ENCODE assay signal across 12 cellular contexts in genomic region chrX:22686138-22686541, GRCh38.
DNase-seq lines count a peak whose midpoint lies in the region; ATAC-seq and TF ChIP-seq lines count a peak whose summit lies in the region.
"Had no signal": no experiment of that assay in that cellular context is flagged by ENCODE, and none has a peak within 500 bp of the region (broad histone marks: within the 10 kb centered on the region; RNA-seq: fewer than 3 reads in every experiment).

No MANE protein-coding gene starts in this region.

- TF ChIP-seq POLR2A in tibial nerve (IDR thresholded peaks at IDR 0.05) = no peak

- TF ChIP-seq EP300 in tibial nerve (IDR thresholded peaks at IDR 0.05) = peak in 1 of 2 donors; percentile 41

- dilution Hi-C loops in mammary epithelial cell (cut with HindIII; ENCODE audit: low sequenced_read_pairs) = no loop called here

- H3K27ac Mint-ChIP-seq in MCF 10A (ENCODE audit: low read depth, unreplicated experiment) (peak overlapping the region; percentile 39), mesothelial cell of epicardium (no peak overlapping the region)
- H3K27ac Mint-ChIP-seq: activated CD4-positive, alpha-beta memory T cell treated with anti-CD3 and anti-CD28 coated beads, Interleukin-2, amount 10 ng/mL, durations not matched to agents 7 days and 5 days; CD4-positive, alpha-beta memory T cell had no signal

- no peak for TF ChIP-seq CTCF in MCF 10A (IDR thresholded peaks at IDR 0.05; ENCODE audit: unreplicated experiment)
- no peak for TF ChIP-seq CTCF in mammary epithelial cell (conservative IDR thresholded peaks at IDR 0.05 in 1 of 2, IDR thresholded peaks at IDR 0.05 in 1 of 2; ENCODE audit: extremely low read depth in 1 of 2, insufficient read depth in 1 of 2, low read depth in 1 of 2, low read length in 2 of 2)
- TF ChIP-seq CTCF in tibial nerve (IDR thresholded peaks at IDR 0.05) = no peak
- no peak for TF ChIP-seq CTCF in mesothelial cell of epicardium (IDR thresholded peaks at IDR 0.05; ENCODE audit: unreplicated experiment)

- DNase-seq in MCF 10A (ENCODE audit: unreplicated experiment) = peak; percentile 63
- no peak for DNase-seq in mammary epithelial cell
- DNase-seq in RPMI8226 = peak; percentile 27
- DNase-seq in foreskin melanocyte = peak; percentile 2
- peak; percentile 35 to 54 for DNase-seq in tibial nerve (ENCODE audit: low spot score in 2 of 2)
- no peak for DNase-seq in mesothelial cell of epicardium (ENCODE audit: low spot score in 2 of 2, unreplicated experiment in 2 of 2)
- no peak for DNase-seq in NCI-H82 treated with DMSO at 0.1 percent for 48 hours (lab: John Stamatoyannopoulos, UW; ENCODE audit: unreplicated experiment)
- DNase-seq: activated CD4-positive, alpha-beta memory T cell treated with anti-CD3 and anti-CD28 coated beads, Interleukin-2, amount 10 ng/mL, durations not matched to agents 7 days and 5 days; CD4-positive, alpha-beta memory T cell had no signal

- intact Hi-C loops in MCF 10A (cut with micrococcal nuclease) = no loop called here
- intact Hi-C loops in mammary epithelial cell (cut with micrococcal nuclease) = no loop called here

- no peak for ATAC-seq in HG03095 (IDR thresholded peaks at IDR 0.05; ENCODE audit: unreplicated experiment)
- ATAC-seq: K562 had no signal

- H3K4me3 ChIP-seq in mammary epithelial cell (replicated peaks in 1 of 3; ENCODE audit: insufficient read depth in 1 of 3, low read depth in 2 of 3, low read length in 3 of 3) = no peak overlapping the region
- H3K4me3 ChIP-seq in tibial nerve = no peak overlapping the region
- H3K4me3 ChIP-seq: K562, right lobe of liver had no signal

- H3K4me3 Mint-ChIP-seq in MCF 10A (ENCODE audit: unreplicated experiment) (no peak overlapping the region), mesothelial cell of epicardium (no peak overlapping the region)
- H3K4me3 Mint-ChIP-seq: activated CD4-positive, alpha-beta memory T cell treated with anti-CD3 and anti-CD28 coated beads, Interleukin-2, amount 10 ng/mL, durations not matched to agents 7 days and 5 days; CD4-positive, alpha-beta memory T cell had no signal

- no peak overlapping the region for H2AFZ ChIP-seq in mammary epithelial cell (ENCODE audit: low read depth, low read length)

- H3K9me3 Mint-ChIP-seq in MCF 10A (ENCODE audit: unreplicated experiment) = peaks cover 8% of the 10 kb centered on the region
- peaks cover 30% of the 10 kb centered on the region for H3K9me3 Mint-ChIP-seq in mesothelial cell of epicardium
- H3K9me3 Mint-ChIP-seq: activated CD4-positive, alpha-beta memory T cell treated with anti-CD3 and anti-CD28 coated beads, Interleukin-2, amount 10 ng/mL, durations not matched to agents 7 days and 5 days had no signal

- POLR2A ChIA-PET in MCF 10A (lab: Yijun Ruan, JAX) = interaction anchor here (0.6 to 1.1 kb wide), 2 partner anchors 12 to 158 kb away, joined by 3 read pairs; no protein-coding TSS in a partner anchor

- WGBS in mammary epithelial cell (ENCODE audit: low coverage, missing lambda C conversion rate) = 22% methylated on average over 6 of the region's 7 CpGs
- WGBS in tibial nerve, 2 donors = 25 to 46% methylated on average over 7 of the region's 7 CpGs

- no peak overlapping the region for H3K9ac ChIP-seq in mammary epithelial cell (ENCODE audit: insufficient read depth, low read length)

- H4K20me1 ChIP-seq in mammary epithelial cell (ENCODE audit: insufficient read depth, low read length) = no peaks in the 10 kb centered on the region

- H3K4me1 Mint-ChIP-seq in MCF 10A (ENCODE audit: insufficient read depth, unreplicated experiment) (no peaks in the 10 kb centered on the region), mesothelial cell of epicardium (peaks cover 13% of the 10 kb centered on the region)
- H3K4me1 Mint-ChIP-seq: activated CD4-positive, alpha-beta memory T cell treated with anti-CD3 and anti-CD28 coated beads, Interleukin-2, amount 10 ng/mL, durations not matched to agents 7 days and 5 days; CD4-positive, alpha-beta memory T cell had no signal

- H3K9me3 ChIP-seq in mammary epithelial cell (replicated peaks; ENCODE audit: insufficient read depth, low read length) = no peaks in the 10 kb centered on the region
- H3K9me3 ChIP-seq in tibial nerve = no peaks in the 10 kb centered on the region
- H3K9me3 ChIP-seq: right lobe of liver had no signal

- H3K27me3 ChIP-seq in mammary epithelial cell (ENCODE audit: insufficient read depth, low read length) (no peaks in the 10 kb centered on the region), tibial nerve (no peaks in the 10 kb centered on the region)
- H3K27me3 ChIP-seq: right lobe of liver had no signal

- H3K27me3 Mint-ChIP-seq in MCF 10A (ENCODE audit: insufficient read depth, unreplicated experiment) = peaks cover 60% of the 10 kb centered on the region
- H3K27me3 Mint-ChIP-seq in mesothelial cell of epicardium (ENCODE audit: low read depth) = no peaks in the 10 kb centered on the region
- H3K27me3 Mint-ChIP-seq: activated CD4-positive, alpha-beta memory T cell treated with anti-CD3 and anti-CD28 coated beads, Interleukin-2, amount 10 ng/mL, durations not matched to agents 7 days and 5 days; CD4-positive, alpha-beta memory T cell had no signal

- no peaks in the 10 kb centered on the region for H3K36me3 ChIP-seq in mammary epithelial cell (ENCODE audit: insufficient read depth, low read length)
- no peaks in the 10 kb centered on the region for H3K36me3 ChIP-seq in tibial nerve
- H3K36me3 ChIP-seq: right lobe of liver had no signal

- CTCF ChIA-PET in MCF 10A (lab: Yijun Ruan, JAX) (interaction anchor here (1.0 kb wide), 1 partner anchor 62 kb away, joined by 3 read pairs; no protein-coding TSS in a partner anchor), mammary epithelial cell (lab: Charles Lee; ENCODE audit: low non-redundant PET) (no interaction called here)

- H3K4me2 ChIP-seq in mammary epithelial cell (ENCODE audit: insufficient read depth, low read depth, low read length) = no peak overlapping the region

- no peak overlapping the region for H3K27ac ChIP-seq in mammary epithelial cell (ENCODE audit: insufficient read depth, low read depth, low read length)
- no peak overlapping the region for H3K27ac ChIP-seq in tibial nerve
- H3K27ac ChIP-seq: right lobe of liver had no signal

- no TSS peak for BruUV-seq in MCF 10A (replicated peaks; lab: Mats Ljungman, UMichigan)
- BruUV-seq in mammary epithelial cell (replicated peaks; lab: Mats Ljungman, UMichigan) = no TSS peak

- in situ Hi-C loops in mammary epithelial cell (cut with MboI; ENCODE audit: low sequenced_read_pairs in 2 of 2) = no loop called here

- H3K79me2 ChIP-seq in mammary epithelial cell (ENCODE audit: insufficient read depth, low read length) = no peaks in the 10 kb centered on the region

- H3K4me1 ChIP-seq in mammary epithelial cell (ENCODE audit: insufficient read depth, low read length) (no peaks in the 10 kb centered on the region), tibial nerve (no peaks in the 10 kb centered on the region)
- H3K4me1 ChIP-seq: right lobe of liver had no signal

- H3K36me3 Mint-ChIP-seq in MCF 10A (ENCODE audit: insufficient read depth, unreplicated experiment) (no peaks in the 10 kb centered on the region), mesothelial cell of epicardium (no peaks in the 10 kb centered on the region)
- H3K36me3 Mint-ChIP-seq: CD4-positive, alpha-beta memory T cell had no signal

Comparison
In these comparisons a context has a peak if more than half of its experiments do, and no peak if none do; other contexts are left out.
1. DNase-seq: peak in MCF 10A (single experiment), RPMI8226 (single experiment), foreskin melanocyte (single experiment) and tibial nerve (2 of 2); none in mammary epithelial cell (single experiment), mesothelial cell of epicardium (0 of 2) and NCI-H82 treated with DMSO at 0.1 percent for 48 hours (single experiment).